Comparison of ENCODE assay signal across 1 cellular context in the genomic region with DNA sequence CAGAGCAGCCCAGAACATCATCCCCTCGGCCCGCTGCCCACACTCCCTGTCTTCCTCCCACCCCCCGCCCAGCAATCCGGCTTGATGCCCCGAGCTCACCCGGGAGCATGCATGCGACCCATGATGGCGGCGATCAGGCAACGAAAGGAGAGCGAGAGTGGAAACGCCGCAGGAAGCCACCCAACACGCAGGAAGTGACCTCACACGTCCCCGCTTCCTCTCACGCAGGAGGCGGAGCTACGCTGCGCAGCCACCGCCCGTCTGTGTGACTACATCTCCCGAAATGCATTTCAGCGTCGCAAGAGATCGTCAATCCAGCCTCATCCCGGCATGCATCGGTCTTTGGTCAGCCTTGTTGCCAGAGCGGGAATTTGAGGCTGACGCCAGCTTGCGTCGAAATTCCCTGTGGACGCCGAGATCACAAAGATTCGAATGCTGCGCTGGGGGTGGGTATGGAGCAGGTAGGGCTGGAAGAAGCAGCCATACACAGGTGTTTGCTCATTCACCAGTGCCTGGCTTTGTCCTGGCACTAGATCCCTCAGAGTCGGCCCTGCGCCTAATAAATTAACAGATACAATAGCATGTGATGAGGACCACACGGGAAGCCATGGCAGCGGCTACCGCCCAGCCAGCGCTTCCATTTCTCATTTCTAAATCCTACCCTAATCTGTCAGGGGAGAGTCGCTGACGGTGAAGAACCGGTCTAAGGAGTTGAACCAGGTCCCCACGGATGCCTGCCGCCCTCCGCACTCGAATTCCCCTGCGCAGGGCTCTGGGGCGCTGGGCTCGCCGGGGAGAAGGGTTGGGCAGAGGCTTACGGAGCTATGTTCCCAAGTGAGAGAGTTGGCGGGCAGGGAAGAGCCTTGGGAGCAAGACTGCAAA.
A peak's percentile ranks its signal among the peaks of the same experiment; 100 is the strongest.
TF ChIP-seq lines count a peak whose summit lies in the region.

A gene (minus strand): TSS at position 148 of the 882 bp plus-strand sequence. CDS start 26 bp downstream, at position 122.

TF ChIP-seq in HepG2, 621 proteins besides CTCF, POLR2A, EP300 and RAD21 (continued from another document and continues in another):
- TF ChIP-seq ZNF232 (CRISPR knock-in tag; IDR thresholded peaks at IDR 0.05; ENCODE audit: borderline replicate concordance), result no peak
- no peak for TF ChIP-seq RORA (CRISPR knock-in tag; IDR thresholded peaks at IDR 0.05)
- peak; percentile 82; the same call in 1 of the 2 replicates for TF ChIP-seq ZNF337 (CRISPR knock-in tag; IDR thresholded peaks at IDR 0.05; ENCODE audit: borderline replicate concordance, low read depth)
- no peak for TF ChIP-seq ZEB1 (IDR thresholded peaks at IDR 0.05; ENCODE audit: insufficient replicate concordance, low read depth)
- TF ChIP-seq, protein P1, sequence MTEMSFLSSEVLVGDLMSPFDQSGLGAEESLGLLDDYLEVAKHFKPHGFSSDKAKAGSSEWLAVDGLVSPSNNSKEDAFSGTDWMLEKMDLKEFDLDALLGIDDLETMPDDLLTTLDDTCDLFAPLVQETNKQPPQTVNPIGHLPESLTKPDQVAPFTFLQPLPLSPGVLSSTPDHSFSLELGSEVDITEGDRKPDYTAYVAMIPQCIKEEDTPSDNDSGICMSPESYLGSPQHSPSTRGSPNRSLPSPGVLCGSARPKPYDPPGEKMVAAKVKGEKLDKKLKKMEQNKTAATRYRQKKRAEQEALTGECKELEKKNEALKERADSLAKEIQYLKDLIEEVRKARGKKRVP (CRISPR knock-in tag; IDR thresholded peaks at IDR 0.05), result peak in 1 of 2 experiments; percentile 91; a peak in 2 of 4 replicates
- TF ChIP-seq SCMH1 (CRISPR knock-in tag; IDR thresholded peaks at IDR 0.05; ENCODE audit: borderline replicate concordance), result no peak
- TF ChIP-seq, protein P2, sequence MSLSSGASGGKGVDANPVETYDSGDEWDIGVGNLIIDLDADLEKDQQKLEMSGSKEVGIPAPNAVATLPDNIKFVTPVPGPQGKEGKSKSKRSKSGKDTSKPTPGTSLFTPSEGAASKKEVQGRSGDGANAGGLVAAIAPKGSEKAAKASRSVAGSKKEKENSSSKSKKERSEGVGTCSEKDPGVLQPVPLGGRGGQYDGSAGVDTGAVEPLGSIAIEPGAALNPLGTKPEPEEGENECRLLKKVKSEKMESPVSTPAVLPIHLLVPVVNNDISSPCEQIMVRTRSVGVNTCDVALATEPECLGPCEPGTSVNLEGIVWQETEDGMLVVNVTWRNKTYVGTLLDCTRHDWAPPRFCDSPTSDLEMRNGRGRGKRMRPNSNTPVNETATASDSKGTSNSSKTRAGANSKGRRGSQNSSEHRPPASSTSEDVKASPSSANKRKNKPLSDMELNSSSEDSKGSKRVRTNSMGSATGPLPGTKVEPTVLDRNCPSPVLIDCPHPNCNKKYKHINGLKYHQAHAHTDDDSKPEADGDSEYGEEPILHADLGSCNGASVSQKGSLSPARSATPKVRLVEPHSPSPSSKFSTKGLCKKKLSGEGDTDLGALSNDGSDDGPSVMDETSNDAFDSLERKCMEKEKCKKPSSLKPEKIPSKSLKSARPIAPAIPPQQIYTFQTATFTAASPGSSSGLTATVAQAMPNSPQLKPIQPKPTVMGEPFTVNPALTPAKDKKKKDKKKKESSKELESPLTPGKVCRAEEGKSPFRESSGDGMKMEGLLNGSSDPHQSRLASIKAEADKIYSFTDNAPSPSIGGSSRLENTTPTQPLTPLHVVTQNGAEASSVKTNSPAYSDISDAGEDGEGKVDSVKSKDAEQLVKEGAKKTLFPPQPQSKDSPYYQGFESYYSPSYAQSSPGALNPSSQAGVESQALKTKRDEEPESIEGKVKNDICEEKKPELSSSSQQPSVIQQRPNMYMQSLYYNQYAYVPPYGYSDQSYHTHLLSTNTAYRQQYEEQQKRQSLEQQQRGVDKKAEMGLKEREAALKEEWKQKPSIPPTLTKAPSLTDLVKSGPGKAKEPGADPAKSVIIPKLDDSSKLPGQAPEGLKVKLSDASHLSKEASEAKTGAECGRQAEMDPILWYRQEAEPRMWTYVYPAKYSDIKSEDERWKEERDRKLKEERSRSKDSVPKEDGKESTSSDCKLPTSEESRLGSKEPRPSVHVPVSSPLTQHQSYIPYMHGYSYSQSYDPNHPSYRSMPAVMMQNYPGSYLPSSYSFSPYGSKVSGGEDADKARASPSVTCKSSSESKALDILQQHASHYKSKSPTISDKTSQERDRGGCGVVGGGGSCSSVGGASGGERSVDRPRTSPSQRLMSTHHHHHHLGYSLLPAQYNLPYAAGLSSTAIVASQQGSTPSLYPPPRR (CRISPR knock-in tag; IDR thresholded peaks at IDR 0.05; ENCODE audit: borderline replicate concordance), result no peak
- TF ChIP-seq ZNF607 (CRISPR knock-in tag; IDR thresholded peaks at IDR 0.05; ENCODE audit: borderline replicate concordance), result peak; percentile 90; the same call in 1 of the 2 replicates
- TF ChIP-seq ZKSCAN8 (CRISPR knock-in tag; IDR thresholded peaks at IDR 0.05; ENCODE audit: borderline replicate concordance), result no peak; the same call in 1 of the 2 replicates
- TF ChIP-seq MIER2 (CRISPR knock-in tag; IDR thresholded peaks at IDR 0.05), result peak; percentile 77
- TF ChIP-seq SIX4 (CRISPR knock-in tag; IDR thresholded peaks at IDR 0.05), result peak; percentile 28; the same call in 1 of the 2 replicates
- peak; percentile 23 for TF ChIP-seq RBM22 (optimal IDR thresholded peaks at IDR 0.05; ENCODE audit: low read length)
- peak; percentile 72 for TF ChIP-seq SP4 (CRISPR knock-in tag; IDR thresholded peaks at IDR 0.05)
- TF ChIP-seq ZFP41 (CRISPR knock-in tag; IDR thresholded peaks at IDR 0.05; ENCODE audit: borderline replicate concordance), result no peak
- TF ChIP-seq, protein P3, sequence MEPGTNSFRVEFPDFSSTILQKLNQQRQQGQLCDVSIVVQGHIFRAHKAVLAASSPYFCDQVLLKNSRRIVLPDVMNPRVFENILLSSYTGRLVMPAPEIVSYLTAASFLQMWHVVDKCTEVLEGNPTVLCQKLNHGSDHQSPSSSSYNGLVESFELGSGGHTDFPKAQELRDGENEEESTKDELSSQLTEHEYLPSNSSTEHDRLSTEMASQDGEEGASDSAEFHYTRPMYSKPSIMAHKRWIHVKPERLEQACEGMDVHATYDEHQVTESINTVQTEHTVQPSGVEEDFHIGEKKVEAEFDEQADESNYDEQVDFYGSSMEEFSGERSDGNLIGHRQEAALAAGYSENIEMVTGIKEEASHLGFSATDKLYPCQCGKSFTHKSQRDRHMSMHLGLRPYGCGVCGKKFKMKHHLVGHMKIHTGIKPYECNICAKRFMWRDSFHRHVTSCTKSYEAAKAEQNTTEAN (CRISPR knock-in tag; conservative IDR thresholded peaks at IDR 0.05), result peak; percentile 50; the same call in 1 of the 2 replicates
- TF ChIP-seq, protein P4, sequence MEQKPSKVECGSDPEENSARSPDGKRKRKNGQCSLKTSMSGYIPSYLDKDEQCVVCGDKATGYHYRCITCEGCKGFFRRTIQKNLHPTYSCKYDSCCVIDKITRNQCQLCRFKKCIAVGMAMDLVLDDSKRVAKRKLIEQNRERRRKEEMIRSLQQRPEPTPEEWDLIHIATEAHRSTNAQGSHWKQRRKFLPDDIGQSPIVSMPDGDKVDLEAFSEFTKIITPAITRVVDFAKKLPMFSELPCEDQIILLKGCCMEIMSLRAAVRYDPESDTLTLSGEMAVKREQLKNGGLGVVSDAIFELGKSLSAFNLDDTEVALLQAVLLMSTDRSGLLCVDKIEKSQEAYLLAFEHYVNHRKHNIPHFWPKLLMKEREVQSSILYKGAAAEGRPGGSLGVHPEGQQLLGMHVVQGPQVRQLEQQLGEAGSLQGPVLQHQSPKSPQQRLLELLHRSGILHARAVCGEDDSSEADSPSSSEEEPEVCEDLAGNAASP (CRISPR knock-in tag; IDR thresholded peaks at IDR 0.05; ENCODE audit: borderline replicate concordance), result 0 out of 2 replicates have a peak, but pooled peaks have one; percentile 37
- TF ChIP-seq RXRA (CRISPR knock-in tag; IDR thresholded peaks at IDR 0.05), result no peak
- TF ChIP-seq SP2 (CRISPR knock-in tag; IDR thresholded peaks at IDR 0.05), result peak; percentile 67
- peak; percentile 85 for TF ChIP-seq SUZ12 (IDR thresholded peaks at IDR 0.05; ENCODE audit: low read depth, low read length)
- peak; percentile 58; the same call in 1 of the 2 replicates for TF ChIP-seq ZNF160 (CRISPR knock-in tag; IDR thresholded peaks at IDR 0.05)
- TF ChIP-seq MAFK (conservative IDR thresholded peaks at IDR 0.05 in 1 of 2, IDR thresholded peaks at IDR 0.05 in 1 of 2; ENCODE audit: low read length in 2 of 2), result no peak
- TF ChIP-seq, protein P5, sequence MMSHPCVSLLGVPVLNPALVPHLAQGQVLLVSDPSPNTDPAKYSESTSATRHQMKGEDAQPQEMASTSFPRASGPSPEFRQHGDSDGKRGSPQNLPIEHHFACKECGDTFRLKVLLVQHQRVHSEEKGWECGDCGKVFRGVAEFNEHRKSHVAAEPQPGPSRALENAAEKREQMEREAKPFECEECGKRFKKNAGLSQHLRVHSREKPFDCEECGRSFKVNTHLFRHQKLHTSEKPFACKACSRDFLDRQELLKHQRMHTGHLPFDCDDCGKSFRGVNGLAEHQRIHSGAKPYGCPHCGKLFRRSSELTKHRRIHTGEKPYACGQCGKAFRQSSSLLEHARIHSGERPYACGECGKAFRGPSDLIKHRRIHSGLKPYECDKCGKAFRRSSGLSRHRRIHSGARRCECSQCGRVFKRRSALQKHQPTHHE (CRISPR knock-in tag; IDR thresholded peaks at IDR 0.05; ENCODE audit: borderline replicate concordance), result peak; percentile 66; the same call in 1 of the 2 replicates
- TF ChIP-seq, protein P6, sequence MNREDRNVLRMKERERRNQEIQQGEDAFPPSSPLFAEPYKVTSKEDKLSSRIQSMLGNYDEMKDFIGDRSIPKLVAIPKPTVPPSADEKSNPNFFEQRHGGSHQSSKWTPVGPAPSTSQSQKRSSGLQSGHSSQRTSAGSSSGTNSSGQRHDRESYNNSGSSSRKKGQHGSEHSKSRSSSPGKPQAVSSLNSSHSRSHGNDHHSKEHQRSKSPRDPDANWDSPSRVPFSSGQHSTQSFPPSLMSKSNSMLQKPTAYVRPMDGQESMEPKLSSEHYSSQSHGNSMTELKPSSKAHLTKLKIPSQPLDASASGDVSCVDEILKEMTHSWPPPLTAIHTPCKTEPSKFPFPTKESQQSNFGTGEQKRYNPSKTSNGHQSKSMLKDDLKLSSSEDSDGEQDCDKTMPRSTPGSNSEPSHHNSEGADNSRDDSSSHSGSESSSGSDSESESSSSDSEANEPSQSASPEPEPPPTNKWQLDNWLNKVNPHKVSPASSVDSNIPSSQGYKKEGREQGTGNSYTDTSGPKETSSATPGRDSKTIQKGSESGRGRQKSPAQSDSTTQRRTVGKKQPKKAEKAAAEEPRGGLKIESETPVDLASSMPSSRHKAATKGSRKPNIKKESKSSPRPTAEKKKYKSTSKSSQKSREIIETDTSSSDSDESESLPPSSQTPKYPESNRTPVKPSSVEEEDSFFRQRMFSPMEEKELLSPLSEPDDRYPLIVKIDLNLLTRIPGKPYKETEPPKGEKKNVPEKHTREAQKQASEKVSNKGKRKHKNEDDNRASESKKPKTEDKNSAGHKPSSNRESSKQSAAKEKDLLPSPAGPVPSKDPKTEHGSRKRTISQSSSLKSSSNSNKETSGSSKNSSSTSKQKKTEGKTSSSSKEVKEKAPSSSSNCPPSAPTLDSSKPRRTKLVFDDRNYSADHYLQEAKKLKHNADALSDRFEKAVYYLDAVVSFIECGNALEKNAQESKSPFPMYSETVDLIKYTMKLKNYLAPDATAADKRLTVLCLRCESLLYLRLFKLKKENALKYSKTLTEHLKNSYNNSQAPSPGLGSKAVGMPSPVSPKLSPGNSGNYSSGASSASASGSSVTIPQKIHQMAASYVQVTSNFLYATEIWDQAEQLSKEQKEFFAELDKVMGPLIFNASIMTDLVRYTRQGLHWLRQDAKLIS (CRISPR knock-in tag; IDR thresholded peaks at IDR 0.05), result no peak
- TF ChIP-seq JUNB (CRISPR knock-in tag; IDR thresholded peaks at IDR 0.05; ENCODE audit: borderline replicate concordance), result no peak; the same call in 1 of the 2 replicates
- no peak for TF ChIP-seq IKZF1 (IDR thresholded peaks at IDR 0.05)
- TF ChIP-seq, protein P7, sequence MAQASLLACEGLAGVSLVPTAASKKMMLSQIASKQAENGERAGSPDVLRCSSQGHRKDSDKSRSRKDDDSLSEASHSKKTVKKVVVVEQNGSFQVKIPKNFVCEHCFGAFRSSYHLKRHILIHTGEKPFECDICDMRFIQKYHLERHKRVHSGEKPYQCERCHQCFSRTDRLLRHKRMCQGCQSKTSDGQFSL (CRISPR knock-in tag; IDR thresholded peaks at IDR 0.05), result no peak; the same call in 1 of the 2 replicates
- TF ChIP-seq ZNF772 (CRISPR knock-in tag; IDR thresholded peaks at IDR 0.05), result no peak
- TF ChIP-seq ZNF101 (CRISPR knock-in tag; IDR thresholded peaks at IDR 0.05; ENCODE audit: borderline replicate concordance, low read depth), result no peak; the same call in 1 of the 2 replicates
- TF ChIP-seq SMAD3 (CRISPR knock-in tag; IDR thresholded peaks at IDR 0.05), result peak; percentile 63; the same call in 1 of the 2 replicates
- no peak; the same call in 1 of the 2 replicates for TF ChIP-seq BCL6 (CRISPR knock-in tag; IDR thresholded peaks at IDR 0.05)
- TF ChIP-seq ZFY (CRISPR knock-in tag; IDR thresholded peaks at IDR 0.05), result peak; percentile 75
- TF ChIP-seq ARHGAP35 (CRISPR knock-in tag; IDR thresholded peaks at IDR 0.05; ENCODE audit: borderline replicate concordance), result no peak
- no peak for TF ChIP-seq JARID2 (CRISPR knock-in tag; IDR thresholded peaks at IDR 0.05; ENCODE audit: insufficient replicate concordance)
- no peak for TF ChIP-seq ZNF432 (CRISPR knock-in tag; IDR thresholded peaks at IDR 0.05; ENCODE audit: borderline replicate concordance)
- TF ChIP-seq CBX2 (IDR thresholded peaks at IDR 0.05; ENCODE audit: low read depth, low read length), result no peak
- no peak for TF ChIP-seq CBX2 (CRISPR knock-in tag; IDR thresholded peaks at IDR 0.05; ENCODE audit: low read depth)
- no peak for TF ChIP-seq ZNF382 (CRISPR knock-in tag; IDR thresholded peaks at IDR 0.05; ENCODE audit: borderline replicate concordance)
- no peak for TF ChIP-seq ZNF530 (CRISPR knock-in tag; IDR thresholded peaks at IDR 0.05; ENCODE audit: low read depth)
- peak; percentile 88; the same call in 1 of the 2 replicates for TF ChIP-seq ZNF136 (CRISPR knock-in tag; IDR thresholded peaks at IDR 0.05; ENCODE audit: low read depth)
- no peak for TF ChIP-seq ZNF296 (CRISPR knock-in tag; conservative IDR thresholded peaks at IDR 0.05)
- TF ChIP-seq ETV5 (CRISPR knock-in tag; IDR thresholded peaks at IDR 0.05; ENCODE audit: borderline replicate concordance), result peak; percentile 77
- TF ChIP-seq, protein P8, sequence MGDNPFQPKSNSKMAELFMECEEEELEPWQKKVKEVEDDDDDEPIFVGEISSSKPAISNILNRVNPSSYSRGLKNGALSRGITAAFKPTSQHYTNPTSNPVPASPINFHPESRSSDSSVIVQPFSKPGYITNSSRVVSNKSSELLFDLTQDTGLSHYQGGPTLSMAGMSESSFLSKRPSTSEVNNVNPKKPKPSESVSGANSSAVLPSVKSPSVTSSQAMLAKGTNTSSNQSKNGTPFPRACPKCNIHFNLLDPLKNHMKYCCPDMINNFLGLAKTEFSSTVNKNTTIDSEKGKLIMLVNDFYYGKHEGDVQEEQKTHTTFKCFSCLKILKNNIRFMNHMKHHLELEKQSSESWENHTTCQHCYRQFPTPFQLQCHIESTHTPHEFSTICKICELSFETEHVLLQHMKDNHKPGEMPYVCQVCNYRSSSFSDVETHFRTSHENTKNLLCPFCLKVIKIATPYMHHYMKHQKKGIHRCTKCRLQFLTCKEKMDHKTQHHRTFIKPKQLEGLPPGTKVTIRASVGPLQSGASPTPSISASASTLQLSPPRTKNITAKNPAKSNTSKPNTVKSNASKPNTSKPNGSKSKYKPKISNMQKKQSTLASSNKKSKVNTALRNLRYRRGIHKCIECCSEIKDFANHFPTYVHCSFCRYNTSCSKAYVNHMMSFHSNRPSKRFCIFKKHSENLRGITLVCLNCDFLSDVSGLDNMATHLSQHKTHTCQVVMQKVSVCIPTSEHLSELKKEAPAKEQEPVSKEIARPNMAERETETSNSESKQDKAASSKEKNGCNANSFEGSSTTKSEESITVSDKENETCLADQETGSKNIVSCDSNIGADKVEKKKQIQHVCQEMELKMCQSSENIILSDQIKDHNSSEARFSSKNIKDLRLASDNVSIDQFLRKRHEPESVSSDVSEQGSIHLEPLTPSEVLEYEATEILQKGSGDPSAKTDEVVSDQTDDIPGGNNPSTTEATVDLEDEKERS (CRISPR knock-in tag; IDR thresholded peaks at IDR 0.05), result peak; percentile 83
